ENCODE assay signal across 31 cellular contexts in the genomic region with DNA sequence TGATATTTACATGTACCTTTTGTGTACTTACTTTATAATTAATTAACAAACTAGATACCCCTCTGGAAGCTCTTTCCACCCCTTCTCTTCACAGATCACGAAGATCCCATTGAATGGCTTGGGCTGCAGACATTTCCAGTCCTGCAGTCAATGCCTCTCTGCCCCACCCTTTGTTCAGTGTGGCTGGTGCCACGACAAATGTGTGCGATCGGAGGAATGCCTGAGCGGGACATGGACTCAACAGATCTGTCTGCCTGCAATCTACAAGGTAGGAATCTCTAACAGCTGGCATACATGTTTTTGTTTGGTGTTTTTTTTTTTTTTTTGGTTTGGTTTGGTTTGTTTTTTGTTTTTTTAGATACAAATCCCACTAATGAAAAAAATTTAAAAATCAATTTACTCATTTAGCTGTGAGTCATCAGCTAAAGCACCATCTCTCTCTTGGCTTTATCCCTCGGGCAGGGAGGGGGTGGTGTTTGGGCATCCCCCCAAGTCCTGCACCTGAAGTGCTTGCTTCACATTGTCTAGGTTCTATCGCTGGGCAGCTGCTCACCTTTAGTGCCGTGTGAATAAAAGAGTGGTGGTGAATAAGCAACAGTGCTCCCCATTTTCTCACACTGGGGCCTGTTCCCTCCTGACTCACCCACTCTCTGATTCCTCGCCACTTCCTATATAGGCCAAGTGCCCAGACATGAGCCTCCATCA.
DNase-seq lines count a peak whose midpoint lies in the region; ATAC-seq, FAIRE-seq and TF ChIP-seq lines count a peak whose summit lies in the region.
"Had no signal": no experiment of that assay in that cellular context is flagged by ENCODE, and none has a peak within 500 bp of the region (broad histone marks: within the 10 kb centered on the region; RNA-seq: fewer than 3 reads in every experiment).

No MANE protein-coding gene starts in this region.

- CTCF ChIA-PET in CD4-positive, alpha-beta T cell (lab: Charles Lee): no interaction called here

- intact Hi-C loops in kidney (cut with DNase I): no loop called here
- intact Hi-C loops in psoas muscle (cut with DNase I): no loop called here
- intact Hi-C loops in CD4-positive, alpha-beta T cell (cut with DNase I, micrococcal nuclease): no loop called here

- peaks cover 39% of the 10 kb centered on the region for H3K27me3 Mint-ChIP-seq in CD4-positive, alpha-beta T cell

- H3K9me3 ChIP-seq in RWPE2 (ENCODE audit: severe bottlenecking) (peaks cover 2% of the 10 kb centered on the region), kidney (ENCODE audit: control insufficient read depth in 1 of 2, low read length in 2 of 2) (no peaks in the 10 kb centered on the region), psoas muscle (no peaks in the 10 kb centered on the region)
- no peaks in the 10 kb centered on the region for H3K9me3 ChIP-seq in CD4-positive, alpha-beta T cell (ENCODE audit: control insufficient read depth, low read length)
- H3K9me3 ChIP-seq: BLaER1, Caco-2, suprapubic skin, upper lobe of right lung had no signal

- H3K9me3 Mint-ChIP-seq in CD4-positive, alpha-beta T cell: no peaks in the 10 kb centered on the region
- H3K9me3 Mint-ChIP-seq: activated CD8-positive, alpha-beta T cell treated with anti-CD3 and anti-CD28 coated beads for 36 hours; activated naive CD4-positive, alpha-beta T cell treated with anti-CD3 and anti-CD28 coated beads, Interleukin-2, amount 50 U/mL, for 24 hours; activated T-helper 17 cell treated with anti-CD3 and anti-CD28 coated beads, Interleukin-2, amount 50 U/mL, for 72 hours; T-helper 2 cell treated with Interferon-gamma antibody and Interleukin-4, amounts not matched to agents 5 μg/mL and 100 μg/mL, for 36 hours had no signal

- peak; percentile 50; the same call in 2 of the 3 replicates for ATAC-seq in RWPE2 (ENCODE audit: low read depth)
- peak in 3 of 4 donors; percentile 28 to 31 (median 30) for ATAC-seq in psoas muscle
- ATAC-seq in CD4-positive, alpha-beta T cell (ENCODE audit: poor library complexity): no peak
- ATAC-seq: activated CD8-positive, alpha-beta T cell treated with anti-CD3 and anti-CD28 coated beads for 36 hours; activated T-helper 17 cell treated with anti-CD3 and anti-CD28 coated beads, Interleukin-2, amount 50 U/mL, for 72 hours; naive thymus-derived CD4-positive, alpha-beta T cell; Panc1; upper lobe of right lung had no signal

- TF ChIP-seq CTCF in RWPE2 (IDR thresholded peaks at IDR 0.05; ENCODE audit: poor library complexity, severe bottlenecking): no peak
- no peak for TF ChIP-seq CTCF in kidney (IDR thresholded peaks at IDR 0.05; ENCODE audit: borderline replicate concordance, extremely low read depth, insufficient read depth)
- no peak for TF ChIP-seq CTCF in psoas muscle (IDR thresholded peaks at IDR 0.05)
- TF ChIP-seq CTCF in CD4-positive, alpha-beta T cell (IDR thresholded peaks at IDR 0.05): no peak

- H3K4me1 Mint-ChIP-seq in CD4-positive, alpha-beta T cell (ENCODE audit: low read depth): no peaks in the 10 kb centered on the region
- H3K4me1 Mint-ChIP-seq: activated naive CD4-positive, alpha-beta T cell treated with anti-CD3 and anti-CD28 coated beads, Interleukin-2, amount 50 U/mL, for 24 hours; activated T-helper 17 cell treated with anti-CD3 and anti-CD28 coated beads, Interleukin-2, amount 50 U/mL, for 72 hours; naive thymus-derived CD4-positive, alpha-beta T cell had no signal

- POLR2A ChIA-PET in CD4-positive, alpha-beta T cell (lab: Charles Lee): no interaction called here

- DNase-seq in HT1080 (ENCODE audit: low read depth) (peak; percentile 15), RWPE2 (ENCODE audit: low spot score) (no peak), kidney (no peak), psoas muscle (no peak), NK-92 (lab: John Stamatoyannopoulos, UW; ENCODE audit: unreplicated experiment) (no peak), GM19239 (ENCODE audit: insufficient read length, low spot score) (no peak)
- DNase-seq in CD4-positive, alpha-beta T cell: no peak
- DNase-seq: activated CD8-positive, alpha-beta T cell treated with anti-CD3 and anti-CD28 coated beads for 36 hours; amniotic stem cell; Caco-2; HCEC 1CT; islet precursor cell; Kasumi-1; midbrain; naive thymus-derived CD4-positive, alpha-beta T cell; NCI-H187; NCI-H2227 treated with DMSO at 0.1 percent for 48 hours; NCI-H526 treated with DMSO at 0.1 percent for 48 hours; occipital lobe; SIG-M5; small intestine; stimulated activated naive CD4-positive, alpha-beta T cell treated with Interleukin-2 at 50 U/mL for 16 hours; upper lobe of right lung had no signal

- no peak overlapping the region for H3K27ac Mint-ChIP-seq in CD4-positive, alpha-beta T cell
- H3K27ac Mint-ChIP-seq: activated CD8-positive, alpha-beta T cell treated with anti-CD3 and anti-CD28 coated beads for 36 hours; activated naive CD4-positive, alpha-beta T cell treated with anti-CD3 and anti-CD28 coated beads, Interleukin-2, amount 50 U/mL, for 24 hours; activated T-helper 17 cell treated with anti-CD3 and anti-CD28 coated beads, Interleukin-2, amount 50 U/mL, for 72 hours; naive thymus-derived CD4-positive, alpha-beta T cell; T-helper 2 cell treated with Interferon-gamma antibody and Interleukin-4, amounts not matched to agents 5 μg/mL and 100 μg/mL, for 36 hours had no signal

- H3K27ac ChIP-seq in RWPE2 (ENCODE audit: poor library complexity, severe bottlenecking) (peak overlapping the region; percentile 20), kidney (ENCODE audit: low read depth in 2 of 2, low read length in 2 of 2) (peak overlapping the region; percentile 13 to 52), psoas muscle (no peak overlapping the region)
- no peak overlapping the region for H3K27ac ChIP-seq in CD4-positive, alpha-beta T cell (ENCODE audit: low read depth, low read length)
- H3K27ac ChIP-seq: BLaER1, suprapubic skin, upper lobe of right lung had no signal

- no peak overlapping the region for H3K9ac ChIP-seq in kidney (ENCODE audit: low read length in 2 of 2)
- H3K9ac ChIP-seq: BLaER1 had no signal

- 62 to 77% (median 65%) methylated on average over 9 of the region's 9 CpGs for WGBS in psoas muscle, 3 donors

- H3K4me1 ChIP-seq in RWPE2 (ENCODE audit: insufficient read depth, poor library complexity, severe bottlenecking): peaks cover 10% of the 10 kb centered on the region
- peaks cover 11 to 25% of the 10 kb centered on the region in 2 donors for H3K4me1 ChIP-seq in kidney (ENCODE audit: control insufficient read depth in 1 of 2, insufficient read depth in 1 of 2, low read depth in 1 of 2, low read length in 2 of 2)
- peaks cover 20% of the 10 kb centered on the region for H3K4me1 ChIP-seq in psoas muscle
- H3K4me1 ChIP-seq: BLaER1, Caco-2 had no signal

- H3K36me3 ChIP-seq in RWPE2 (ENCODE audit: low read depth): peaks cover 72% of the 10 kb centered on the region
- H3K36me3 ChIP-seq in kidney (ENCODE audit: control insufficient read depth in 1 of 2, insufficient read depth in 2 of 2, low read length in 2 of 2): peaks cover 0 to 4% of the 10 kb centered on the region in 2 donors
- peaks cover 3 to 37% of the 10 kb centered on the region in 2 donors for H3K36me3 ChIP-seq in psoas muscle (ENCODE audit: insufficient read depth in 1 of 2, low read depth in 1 of 2)
- H3K36me3 ChIP-seq: BLaER1, upper lobe of right lung had no signal

- H3K4me3 ChIP-seq in RWPE2 (ENCODE audit: severe bottlenecking) (no peak overlapping the region), kidney (ENCODE audit: low read length in 2 of 2) (no peak overlapping the region), psoas muscle (no peak overlapping the region)
- H3K4me3 ChIP-seq: BLaER1, suprapubic skin, upper lobe of right lung had no signal

- no peak overlapping the region for H3K4me3 Mint-ChIP-seq in CD4-positive, alpha-beta T cell
- H3K4me3 Mint-ChIP-seq: activated CD8-positive, alpha-beta T cell treated with anti-CD3 and anti-CD28 coated beads for 36 hours; activated naive CD4-positive, alpha-beta T cell treated with anti-CD3 and anti-CD28 coated beads, Interleukin-2, amount 50 U/mL, for 24 hours; activated T-helper 17 cell treated with anti-CD3 and anti-CD28 coated beads, Interleukin-2, amount 50 U/mL, for 72 hours; naive thymus-derived CD4-positive, alpha-beta T cell; T-helper 2 cell treated with Interferon-gamma antibody and Interleukin-4, amounts not matched to agents 5 μg/mL and 100 μg/mL, for 36 hours had no signal

- H3K27me3 ChIP-seq in RWPE2 (ENCODE audit: insufficient read depth, poor library complexity, severe bottlenecking) (no peaks in the 10 kb centered on the region), psoas muscle (ENCODE audit: insufficient read depth in 3 of 3, low read length in 2 of 3) (no peaks in the 10 kb centered on the region)
- peaks cover 7% of the 10 kb centered on the region for H3K27me3 ChIP-seq in CD4-positive, alpha-beta T cell (ENCODE audit: control insufficient read depth, insufficient read depth, low read length)
- H3K27me3 ChIP-seq: BLaER1, suprapubic skin, upper lobe of right lung had no signal

- FAIRE-seq in kidney (lab: Jason Lieb, UNC) (no peak), GM19239 (lab: Jason Lieb, UNC) (no peak)
- FAIRE-seq: endothelial cell of umbilical vein, G401.6, small intestine had no signal

- no peaks in the 10 kb centered on the region for H3K36me3 Mint-ChIP-seq in CD4-positive, alpha-beta T cell (ENCODE audit: low read depth)
- H3K36me3 Mint-ChIP-seq: activated naive CD4-positive, alpha-beta T cell treated with anti-CD3 and anti-CD28 coated beads, Interleukin-2, amount 50 U/mL, for 24 hours had no signal

Comparison
In these comparisons a context has a peak if more than half of its experiments do, and no peak if none do; other contexts are left out.
1. H3K27ac ChIP-seq: peak in RWPE2 (single experiment) and kidney (2 of 2); none in psoas muscle (single experiment) and CD4-positive, alpha-beta T cell (single experiment).